In the genomic region with DNA sequence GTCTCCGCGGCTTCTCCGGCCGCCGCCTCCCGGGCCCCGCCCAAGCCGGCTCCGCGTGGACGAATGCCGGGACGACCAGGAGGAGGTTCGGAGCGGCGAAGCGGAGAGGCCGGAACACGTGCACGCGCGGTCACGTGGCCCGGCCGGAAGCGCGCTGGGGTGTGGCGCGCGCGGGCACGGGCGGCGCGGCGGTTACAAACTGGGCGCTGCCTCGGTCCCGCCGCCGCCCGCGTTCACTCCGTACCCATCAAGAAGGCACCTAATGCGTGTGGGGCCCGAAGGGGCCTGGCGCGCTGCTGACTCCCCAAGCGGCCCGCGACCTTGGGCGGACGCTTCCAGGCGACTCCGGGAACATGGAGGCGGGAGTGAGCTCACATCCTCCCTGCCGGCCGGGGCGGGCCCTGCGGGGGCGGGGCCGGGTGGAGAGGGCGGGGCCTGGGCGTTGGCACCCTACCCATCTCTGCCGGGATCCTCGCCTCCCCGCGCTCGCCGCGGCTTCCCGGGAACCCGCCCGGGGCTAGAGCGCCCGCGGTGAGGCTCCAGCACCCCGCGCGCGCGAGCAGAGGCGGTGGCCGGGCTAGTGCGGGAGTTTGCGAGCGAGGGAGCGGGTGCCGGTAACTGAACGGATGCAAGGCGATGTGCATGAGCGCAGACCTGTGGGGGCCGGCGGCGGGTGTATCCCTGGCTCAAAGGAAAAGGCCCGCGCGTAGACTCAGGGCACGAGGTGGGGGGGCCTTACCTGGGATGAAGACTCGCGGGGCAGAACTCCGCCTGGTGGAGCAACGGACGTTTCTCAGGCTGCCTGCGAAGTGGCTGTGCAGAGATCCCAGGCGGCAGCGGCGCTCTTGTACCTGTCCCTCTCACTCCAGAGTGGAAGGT, we compare ENCODE assay signal across 8 cellular contexts. TPM values are rescaled to one million over a fixed set of nuclear protein-coding genes. Genes with fewer than 3 reads are reported as not detected.
DNase-seq lines count a peak whose midpoint lies in the region; ATAC-seq, FAIRE-seq and TF ChIP-seq lines count a peak whose summit lies in the region.

A gene (minus strand): TSS at position 367 of the 879 bp plus-strand sequence. CDS start 424 bp downstream, outside the sequence.

- TF ChIP-seq CTCF in HepG2 (CRISPR knock-in tag; IDR thresholded peaks at IDR 0.05), result peak; percentile 71

- H3K4me3 Mint-ChIP-seq in activated CD4-positive, alpha-beta T cell treated with anti-CD3 and anti-CD28 coated beads, Interleukin-2, amount 10 ng/mL, durations not matched to agents 24 days and 14 days, result peak within 1 kb of the TSS; percentile 87

- H2AFZ ChIP-seq in HepG2 (ENCODE audit: low read length), result peak within 1 kb of the TSS; percentile 55

- CTCF ChIA-PET in HepG2 (lab: Yijun Ruan, JAX; ENCODE audit: low intra/inter-chr PET ratio, low total read pairs), result no interaction called here

- 54% methylated on average over 49 of the region's 108 CpGs for WGBS in HepG2 (ENCODE audit: low lambda C conversion rate)

- H3K27me3 ChIP-seq in BLaER1 (no peaks in the 10 kb centered on the region), HepG2 (ENCODE audit: control insufficient read depth in 1 of 2, insufficient read depth in 2 of 2, low read length in 2 of 2) (peaks cover 14 to 38% of the 10 kb centered on the region in 2 experiments; a peak in 4 of 5 replicates)

- H3K36me3 ChIP-seq in BLaER1 (peaks cover 41% of the 10 kb centered on the region), HepG2 (replicated peaks in 1 of 2; ENCODE audit: control insufficient read depth in 1 of 2, insufficient read depth in 2 of 2, low read length in 2 of 2) (no peaks in the 10 kb centered on the region)

- H3K27ac ChIP-seq in BLaER1 (peak within 1 kb of the TSS; percentile 96), HepG2 (ENCODE audit: extremely low read length, insufficient read depth, low read length) (peak within 1 kb of the TSS; percentile 14)

- TF ChIP-seq EP300 in HepG2 (IDR thresholded peaks at IDR 0.05; ENCODE audit: low read depth in 2 of 2, low read length in 2 of 2), result no peak
- no peak; the same call in 1 of the 2 replicates for TF ChIP-seq EP300 in HepG2 (CRISPR knock-in tag; IDR thresholded peaks at IDR 0.05; ENCODE audit: borderline replicate concordance)

- no peaks in the 10 kb centered on the region for H3K27me3 Mint-ChIP-seq in activated CD4-positive, alpha-beta T cell treated with anti-CD3 and anti-CD28 coated beads, Interleukin-2, amount 10 ng/mL, durations not matched to agents 24 days and 14 days

- H3K36me3 Mint-ChIP-seq in activated CD4-positive, alpha-beta T cell treated with anti-CD3 and anti-CD28 coated beads, Interleukin-2, amount 10 ng/mL, durations not matched to agents 24 days and 14 days (ENCODE audit: low read depth), result peaks cover 52% of the 10 kb centered on the region

- H3K4me1 Mint-ChIP-seq in activated CD4-positive, alpha-beta T cell treated with anti-CD3 and anti-CD28 coated beads, Interleukin-2, amount 10 ng/mL, durations not matched to agents 24 days and 14 days, result peaks cover 59% of the 10 kb centered on the region

- H4K20me1 ChIP-seq in BLaER1, result peaks cover 14% of the 10 kb centered on the region; the same call in 1 of the 2 replicates
- no peaks in the 10 kb centered on the region for H4K20me1 ChIP-seq in HepG2 (ENCODE audit: insufficient read depth, low read length)

- POLR2A ChIA-PET in HepG2 (lab: Yijun Ruan, JAX), result interaction anchor here (0.6 to 1.0 kb wide), 5 partner anchors 9 to 545 kb away, joined by 3 to 11 read pairs (median 4); a partner anchor contains a TSS

- TF ChIP-seq RAD21 in HepG2 (CRISPR knock-in tag; IDR thresholded peaks at IDR 0.05), result peak; percentile 74

- peak within 1 kb of the TSS; percentile 77 for H3K4me3 ChIP-seq in BLaER1
- H3K4me3 ChIP-seq in HepG2 (replicated peaks in 1 of 3; ENCODE audit: insufficient read depth in 1 of 3, low read depth in 2 of 3, low read length in 3 of 3), result peak within 1 kb of the TSS; percentile 61 to 81 (median 70)

- peak within 1 kb of the TSS; percentile 92 for H3K27ac Mint-ChIP-seq in activated CD4-positive, alpha-beta T cell treated with anti-CD3 and anti-CD28 coated beads, Interleukin-2, amount 10 ng/mL, durations not matched to agents 24 days and 14 days

- peaks cover 37% of the 10 kb centered on the region for H3K9me3 ChIP-seq in BLaER1
- H3K9me3 ChIP-seq in HepG2 (ENCODE audit: low read length), result no peaks in the 10 kb centered on the region

- intact Hi-C loops in activated CD4-positive, alpha-beta T cell treated with anti-CD3 and anti-CD28 coated beads, Interleukin-2, amount 10 ng/mL, durations not matched to agents 24 days and 14 days (cut with micrococcal nuclease), result loop anchor here (1.0 to 2.0 kb wide), 6 partner anchors 9 to 464 kb away; a partner anchor contains a TSS
- intact Hi-C loops in HepG2 (cut with micrococcal nuclease; ENCODE audit: unreplicated experiment), result loop anchor here (1.0 kb wide), 1 partner anchor 114 kb away; no protein-coding TSS in a partner anchor

- H3K4me2 ChIP-seq in BLaER1 (peak within 1 kb of the TSS; percentile 99), HepG2 (ENCODE audit: low read depth, low read length) (peak within 1 kb of the TSS; percentile 98)

- H3K4me1 ChIP-seq in BLaER1, result peaks cover 69% of the 10 kb centered on the region
- peaks cover 62% of the 10 kb centered on the region for H3K4me1 ChIP-seq in HepG2 (ENCODE audit: insufficient read depth, low read length)

- ATAC-seq in HG03432 (IDR thresholded peaks at IDR 0.05; ENCODE audit: unreplicated experiment) (peak; percentile 93), HepG2 (peak; percentile 81)

- no peaks in the 10 kb centered on the region for H3K9me3 Mint-ChIP-seq in activated CD4-positive, alpha-beta T cell treated with anti-CD3 and anti-CD28 coated beads, Interleukin-2, amount 10 ng/mL, durations not matched to agents 24 days and 14 days

- TF ChIP-seq POLR2A in GM19193 (IDR thresholded peaks at IDR 0.05; ENCODE audit: extremely low read depth, insufficient read depth, insufficient read length) (peak; percentile 90), HepG2 (IDR thresholded peaks at IDR 0.05; ENCODE audit: insufficient read depth in 1 of 2, low read depth in 2 of 2, low read length in 2 of 2) (peak; percentile 61 to 69; a peak in 3 of 4 replicates)

- H3K79me2 ChIP-seq in HepG2 (ENCODE audit: insufficient read depth, low read length), result no peaks in the 10 kb centered on the region

- no TSS peak for BruUV-seq in HepG2 (replicated peaks; lab: Mats Ljungman, UMichigan)

- H3K9ac ChIP-seq in BLaER1, result peak within 1 kb of the TSS; percentile 89
- peak within 1 kb of the TSS; percentile 58 for H3K9ac ChIP-seq in HepG2 (ENCODE audit: insufficient read depth, low read depth, low read length)

- FAIRE-seq in HepG2 (lab: Jason Lieb, UNC), result no peak

- in situ Hi-C loops in HepG2 (cut with HindIII; ENCODE audit: extremely low pct_ligation_motif_present, low pct_unique_long_range_greater_than_20kb), result no loop called here

- DNase-seq in NCI-H510A (lab: John Stamatoyannopoulos, UW) (peak; percentile 85), dedifferentiated amniotic fluid mesenchymal stem cell (ENCODE audit: extremely low spot score) (peak; percentile 69), HepG2 (ENCODE audit: low spot score) (peak; percentile 59)
- peak; percentile 98 for DNase-seq in activated CD4-positive, alpha-beta T cell treated with anti-CD3 and anti-CD28 coated beads, Interleukin-2, amount 10 ng/mL, durations not matched to agents 24 days and 14 days
- peak; percentile 89 for DNase-seq in stimulated activated CD4-positive, alpha-beta T cell treated with anti-CD3 and anti-CD28 coated beads, Interleukin-4, amount 100 ng/mL, for 24 hours

TF ChIP-seq in HepG2, 621 proteins besides CTCF, POLR2A, EP300 and RAD21 (continues in another document):
- no peak for TF ChIP-seq NAIF1 (CRISPR knock-in tag; IDR thresholded peaks at IDR 0.05; ENCODE audit: borderline replicate concordance)
- TF ChIP-seq FOXK1 (CRISPR knock-in tag; IDR thresholded peaks at IDR 0.05; ENCODE audit: borderline replicate concordance, low read depth), result no peak
- no peak for TF ChIP-seq ZNF619 (CRISPR knock-in tag; IDR thresholded peaks at IDR 0.05)
- TF ChIP-seq ZNF790 (CRISPR knock-in tag; IDR thresholded peaks at IDR 0.05; ENCODE audit: borderline replicate concordance), result no peak

RNA-seq across cellular contexts. Expression of the gene that starts here (rescaled TPM):
- total RNA-seq in activated CD4-positive, alpha-beta T cell treated with anti-CD3 and anti-CD28 coated beads, Interleukin-2, amount 10 ng/mL, durations not matched to agents 24 days and 14 days, result 44.3 and 45.8 TPM in 2 replicates
- total RNA-seq in HepG2 (2016; rRNA removed; fragmentation: Illumina TruSeq; extraction: Trizol), result 3.5 and 7.0 TPM in 2 replicates
- total RNA-seq in HepG2 (2016; cell fraction: cytosol; rRNA removed; fragmentation: Illumina TruSeq; extraction: Trizol; ENCODE audit: low read depth), result 1.2 and 1.8 TPM in 2 replicates
- 2.9 and 6.9 TPM in 2 replicates for total RNA-seq in HepG2 (2016; cell fraction: insoluble cytoplasmic fraction; rRNA removed; fragmentation: Illumina TruSeq; extraction: Trizol)
- 3.8 and 4.7 TPM in 2 replicates for total RNA-seq in HepG2 (2016; cell fraction: membrane; rRNA removed; fragmentation: Illumina TruSeq; extraction: Trizol)
- total RNA-seq in HepG2 (2016; cell fraction: nucleus; rRNA removed; fragmentation: Illumina TruSeq; extraction: Trizol), result 6.4 and 7.9 TPM in 2 replicates
- polyA plus RNA-seq in HepG2 (2011; rRNA removed), result 5.6 and 5.7 TPM in 2 replicates
- 6.0 and 6.3 TPM in 2 replicates for polyA plus RNA-seq in HepG2 (2011; cell fraction: cytosol; rRNA removed)
- 9.5 and 9.8 TPM in 2 replicates for polyA plus RNA-seq in HepG2 (2011; cell fraction: nucleus; rRNA removed)
- 7.3 and 7.8 TPM in 2 replicates for polyA plus RNA-seq in HepG2 (2012)
- 1.2 and 1.8 TPM in 2 replicates for polyA plus RNA-seq in HepG2 (2016; cell fraction: cytosol; fragmentation: Illumina TruSeq; extraction: Trizol; ENCODE audit: low read depth)
- 3.2 and 5.0 TPM in 2 replicates for polyA plus RNA-seq in HepG2 (2016; cell fraction: insoluble cytoplasmic fraction; fragmentation: Illumina TruSeq; extraction: Trizol; ENCODE audit: low read depth)
- 2.4 and 3.2 TPM in 2 replicates for polyA plus RNA-seq in HepG2 (2016; cell fraction: membrane; fragmentation: Illumina TruSeq; extraction: Trizol; ENCODE audit: low read depth)
- polyA plus RNA-seq in HepG2 (2016; cell fraction: nucleus; fragmentation: Illumina TruSeq; extraction: Trizol; ENCODE audit: insufficient read depth, low read depth), result 8.5 and 10.2 TPM in 2 replicates
- 13.7 and 14.5 TPM in 2 replicates for polyA minus RNA-seq in HepG2 (2011; rRNA and poly(A)+ RNA removed; ENCODE audit: low replicate concordance)
- 4.8 and 5.5 TPM in 2 replicates for polyA minus RNA-seq in HepG2 (2011; cell fraction: cytosol; rRNA and poly(A)+ RNA removed)
- 5.2 and 7.0 TPM in 2 replicates for polyA minus RNA-seq in HepG2 (2011; cell fraction: nucleus; rRNA and poly(A)+ RNA removed)

Comparison
In these comparisons a context has a peak if more than half of its experiments do, and no peak if none do; other contexts are left out.
1. Peak in every context shown above with its lines: DNase-seq, ATAC-seq, H3K4me3 ChIP-seq and H3K27ac ChIP-seq.